ENCODE assay signal across 29 cellular contexts in the genomic region with DNA sequence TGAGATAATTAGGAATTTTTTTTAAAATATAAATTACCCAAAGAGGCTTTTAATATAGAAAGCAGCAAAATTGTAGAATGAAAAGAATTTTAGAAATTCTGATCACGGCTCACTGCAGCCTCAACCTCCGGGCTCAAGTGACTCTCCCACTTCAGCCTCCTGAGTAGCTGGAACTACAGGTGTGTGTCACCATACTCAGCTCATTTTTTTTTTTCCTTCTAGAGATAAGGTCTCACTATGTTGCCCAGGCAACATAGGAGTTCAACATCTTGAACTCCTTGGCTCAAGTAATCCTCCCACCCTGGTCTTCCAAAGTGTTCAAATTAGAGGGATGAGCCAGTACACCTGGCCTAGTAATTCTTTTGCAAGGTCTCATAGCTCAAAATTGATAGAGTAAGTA.
"Had no signal": no experiment of that assay in that cellular context is flagged by ENCODE, and none has a peak within 500 bp of the region (broad histone marks: within the 10 kb centered on the region; RNA-seq: fewer than 3 reads in every experiment).

No MANE protein-coding gene starts in this region.

- H3K27me3 ChIP-seq: neutrophil, right lobe of liver, sigmoid colon, thyroid gland, tibial nerve, upper lobe of right lung, uterus had no signal

- H3K9me3 ChIP-seq: neutrophil, psoas muscle, right lobe of liver, sigmoid colon, thoracic aorta, thyroid gland, tibial nerve, upper lobe of right lung, uterus had no signal

- H3K9me3 Mint-ChIP-seq: naive B cell; naive thymus-derived CD8-positive, alpha-beta T cell; natural killer cell treated with Interleukin-12 subunit alpha and Interleukin-12 subunit beta and Interleukin-15 and Interleukin-18, amount 100 ng/mL, for 72 hours; nephron progenitor cell; neural crest cell; stimulated activated effector memory CD8-positive, alpha-beta T cell treated with anti-CD3 and anti-CD28 coated beads, Interleukin-12 subunit alpha, Interleukin-12 subunit beta, amount 100 ng/mL, for 72 hours; stimulated activated naive CD8-positive, alpha-beta T cell treated with anti-CD3 and anti-CD28 coated beads, Interleukin-15, amount 100 ng/mL, for 72 hours; type B pancreatic cell had no signal

- H3K4me1 ChIP-seq: parathyroid adenoma, psoas muscle, right lobe of liver, sigmoid colon, thyroid gland, tibial nerve, upper lobe of right lung, uterus had no signal

- DNase-seq: naive B cell; naive thymus-derived CD8-positive, alpha-beta T cell; nephron progenitor cell; nucleus accumbens; posterior cingulate gyrus; psoas muscle; right cardiac atrium; right lobe of liver; sigmoid colon; small intestine; stimulated activated CD4-positive, alpha-beta T cell treated with anti-CD3 and anti-CD28 coated beads, Interleukin-15, amount 100 ng/mL, for 24 hours; stimulated activated CD4-positive, alpha-beta T cell treated with anti-CD3 and anti-CD28 coated beads, Interleukin-2, amount 100 ng/mL, for 24 hours; stimulated activated CD4-positive, alpha-beta T cell treated with anti-CD3 and anti-CD28 coated beads, Interleukin-2, amount 100 ng/mL, for 48 hours; stimulated activated CD4-positive, alpha-beta T cell treated with anti-CD3 and anti-CD28 coated beads, Interleukin-4, amount 100 ng/mL, for 24 hours; stimulated activated naive CD4-positive, alpha-beta T cell; stimulated activated naive CD8-positive, alpha-beta T cell treated with anti-CD3 and anti-CD28 coated beads, Interleukin-15, amount 100 ng/mL, for 72 hours; stimulated activated naive CD8-positive, alpha-beta T cell treated with anti-CD3 and anti-CD28 coated beads, Interleukin-15, Interleukin-2, amounts not matched to agents 100 U/mL and 50 U/mL, for 24 hours; thyroid gland; upper lobe of right lung; uterus had no signal

- H3K36me3 ChIP-seq: uterus had no signal

- ATAC-seq: naive thymus-derived CD8-positive, alpha-beta T cell; natural killer cell treated with Interleukin-12 subunit alpha and Interleukin-12 subunit beta and Interleukin-15 and Interleukin-18, amount 100 ng/mL, for 72 hours; psoas muscle; right cardiac atrium; right lobe of liver; stimulated activated effector memory CD8-positive, alpha-beta T cell treated with anti-CD3 and anti-CD28 coated beads, Interleukin-12 subunit alpha, Interleukin-12 subunit beta, amount 100 ng/mL, for 72 hours; stimulated activated naive CD8-positive, alpha-beta T cell treated with anti-CD3 and anti-CD28 coated beads, Interleukin-15, amount 100 ng/mL, for 72 hours; stimulated activated naive CD8-positive, alpha-beta T cell treated with anti-CD3 and anti-CD28 coated beads, Interleukin-15, Interleukin-2, amounts not matched to agents 100 U/mL and 50 U/mL, for 24 hours; upper lobe of right lung had no signal

- H3K27ac Mint-ChIP-seq: nephron progenitor cell; progenitor cell of endocrine pancreas; stimulated activated naive CD8-positive, alpha-beta T cell treated with anti-CD3 and anti-CD28 coated beads, Interleukin-15, amount 100 ng/mL, for 72 hours; type B pancreatic cell had no signal

- H3K27me3 Mint-ChIP-seq: naive B cell; naive thymus-derived CD8-positive, alpha-beta T cell; natural killer cell treated with Interleukin-12 subunit alpha and Interleukin-12 subunit beta and Interleukin-15 and Interleukin-18, amount 100 ng/mL, for 72 hours; progenitor cell of endocrine pancreas; stimulated activated naive CD8-positive, alpha-beta T cell treated with anti-CD3 and anti-CD28 coated beads, Interleukin-15, amount 100 ng/mL, for 72 hours; type B pancreatic cell had no signal

- H3K4me1 Mint-ChIP-seq: naive thymus-derived CD8-positive, alpha-beta T cell; nephron progenitor cell; neural crest cell; stimulated activated effector memory CD8-positive, alpha-beta T cell treated with anti-CD3 and anti-CD28 coated beads, Interleukin-12 subunit alpha, Interleukin-12 subunit beta, amount 100 ng/mL, for 72 hours; stimulated activated naive CD8-positive, alpha-beta T cell treated with anti-CD3 and anti-CD28 coated beads, Interleukin-15, amount 100 ng/mL, for 72 hours had no signal

- H2AFZ ChIP-seq: parathyroid adenoma had no signal

- H3K9ac ChIP-seq: parathyroid adenoma had no signal

- H3K79me2 ChIP-seq: parathyroid adenoma had no signal

- H3K4me3 ChIP-seq: psoas muscle, right lobe of liver, sigmoid colon, thoracic aorta, thyroid gland, tibial nerve, upper lobe of right lung, uterus had no signal

- H3K27ac ChIP-seq: neutrophil, parathyroid adenoma, psoas muscle, right lobe of liver, sigmoid colon, thoracic aorta, thyroid gland, tibial nerve, upper lobe of right lung, uterus had no signal

- H3K4me3 Mint-ChIP-seq: naive B cell; naive thymus-derived CD8-positive, alpha-beta T cell; natural killer cell treated with Interleukin-12 subunit alpha and Interleukin-12 subunit beta and Interleukin-15 and Interleukin-18, amount 100 ng/mL, for 72 hours; nephron progenitor cell; neural crest cell; stimulated activated effector memory CD8-positive, alpha-beta T cell treated with anti-CD3 and anti-CD28 coated beads, Interleukin-12 subunit alpha, Interleukin-12 subunit beta, amount 100 ng/mL, for 72 hours; stimulated activated naive CD8-positive, alpha-beta T cell treated with anti-CD3 and anti-CD28 coated beads, Interleukin-15, amount 100 ng/mL, for 72 hours; type B pancreatic cell had no signal
